In the genomic region with DNA sequence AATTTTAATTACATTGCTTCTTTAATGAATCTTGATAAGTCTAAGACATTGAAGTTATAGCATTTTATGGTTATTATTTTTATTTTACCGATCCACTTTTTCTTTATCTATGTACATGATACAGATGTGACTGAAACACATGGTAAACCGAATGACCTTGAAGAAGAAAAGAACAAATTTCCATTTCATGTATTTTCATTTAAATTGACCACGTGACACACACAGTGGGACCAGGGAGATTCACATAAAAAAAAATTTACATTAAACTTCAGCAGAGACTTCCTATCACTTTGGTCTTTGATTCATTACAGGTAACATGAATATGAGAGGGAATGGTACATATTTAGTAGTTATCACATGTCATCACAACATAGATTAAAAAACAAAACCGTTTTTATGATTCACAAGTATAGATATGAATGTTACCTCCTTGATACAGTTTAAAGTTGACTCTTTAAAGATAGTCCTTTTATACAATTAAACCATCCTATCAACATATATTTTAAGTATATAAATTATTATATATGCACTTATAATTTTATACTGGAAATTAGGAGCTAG, we compare ENCODE assay signal across 21 cellular contexts.
"Had no signal": no experiment of that assay in that cellular context is flagged by ENCODE, and none has a peak within 500 bp of the region (broad histone marks: within the 10 kb centered on the region; RNA-seq: fewer than 3 reads in every experiment).

No MANE protein-coding gene starts in this region.

- H3K4me1 ChIP-seq: prostate gland, upper lobe of left lung had no signal

- H3K9me3 ChIP-seq: heart right ventricle, left ventricle myocardium inferior, prostate gland, spleen, thoracic aorta, upper lobe of left lung had no signal

- ATAC-seq: heart right ventricle, natural killer cell, T-helper 17 cell had no signal

- H3K4me1 Mint-ChIP-seq: activated naive CD4-positive, alpha-beta T cell treated with anti-CD3 and anti-CD28 coated beads, Interleukin-2, amount 10 ng/mL, durations not matched to agents 7 days and 5 days had no signal

- H3K27ac Mint-ChIP-seq: activated naive CD4-positive, alpha-beta T cell treated with anti-CD3 and anti-CD28 coated beads, Interleukin-2, amount 10 ng/mL, durations not matched to agents 7 days and 5 days; natural killer cell; T-helper 17 cell had no signal

- H3K36me3 Mint-ChIP-seq: natural killer cell had no signal

- H3K27me3 Mint-ChIP-seq: activated naive CD4-positive, alpha-beta T cell treated with anti-CD3 and anti-CD28 coated beads, Interleukin-2, amount 10 ng/mL, durations not matched to agents 7 days and 5 days; T-helper 17 cell had no signal

- H3K4me3 Mint-ChIP-seq: activated naive CD4-positive, alpha-beta T cell treated with anti-CD3 and anti-CD28 coated beads, Interleukin-2, amount 10 ng/mL, durations not matched to agents 7 days and 5 days; natural killer cell; T-helper 17 cell had no signal

- DNase-seq: activated CD8-positive, alpha-beta memory T cell treated with anti-CD3 and anti-CD28 coated beads for 24 hours; activated CD8-positive, alpha-beta memory T cell treated with anti-CD3 and anti-CD28 coated beads, Interleukin-2, amount 50 U/mL, for 48 hours; activated effector memory CD4-positive, alpha-beta T cell treated with anti-CD3 and anti-CD28 coated beads, Interleukin-2, amount 50 U/mL, for 16 hours; activated naive CD4-positive, alpha-beta T cell treated with anti-CD3 and anti-CD28 coated beads, Interleukin-2, amount 10 ng/mL, durations not matched to agents 7 days and 5 days; activated T-cell treated with anti-CD3 and anti-CD28 coated beads, Interleukin-2, amount 50 U/mL, for 48 hours; cerebellar nuclear complex; cortex of kidney; heart right ventricle; kidney glomerular epithelial cell; left ventricle myocardium inferior; midbrain; natural killer cell; spleen; stimulated activated CD4-positive, alpha-beta T cell treated with anti-CD3 and anti-CD28 coated beads, Interleukin-4, amount 100 ng/mL, for 1 hour; stimulated activated naive CD4-positive, alpha-beta T cell treated with Interleukin-2 at 50 U/mL for 16 hours; SW 1271; T-helper 17 cell; upper lobe of left lung had no signal

- H3K9me3 Mint-ChIP-seq: activated naive CD4-positive, alpha-beta T cell treated with anti-CD3 and anti-CD28 coated beads, Interleukin-2, amount 10 ng/mL, durations not matched to agents 7 days and 5 days; natural killer cell had no signal

- H3K4me3 ChIP-seq: heart right ventricle, left ventricle myocardium inferior, prostate gland, spleen, thoracic aorta, upper lobe of left lung had no signal

- H3K27me3 ChIP-seq: heart right ventricle, spleen, upper lobe of left lung had no signal

- H3K27ac ChIP-seq: epithelial cell of prostate, heart right ventricle, left ventricle myocardium inferior, prostate gland, spleen, thoracic aorta, upper lobe of left lung had no signal

- H3K36me3 ChIP-seq: prostate gland, thoracic aorta had no signal
